Comparison of ENCODE assay signal across 1 cellular context in genomic region chr2:96184188-96184587, GRCh38.
TF ChIP-seq lines count a peak whose summit lies in the region.

No MANE protein-coding gene starts in this region.

TF ChIP-seq in H1, 55 proteins besides CTCF, POLR2A, EP300 and RAD21:
- TF ChIP-seq GTF2F1 (IDR thresholded peaks at IDR 0.05; ENCODE audit: borderline replicate concordance, low read depth, low read length): no peak
- TF ChIP-seq POLR2AphosphoS5 (IDR thresholded peaks at IDR 0.05; ENCODE audit: low read depth, low read length): peak; percentile 50; the same call in 1 of the 2 replicates
- TF ChIP-seq FOSL1 (IDR thresholded peaks at IDR 0.05; ENCODE audit: insufficient read depth, low read depth, low read length): no peak
- no peak for TF ChIP-seq ZNF274 (IDR thresholded peaks at IDR 0.05; ENCODE audit: borderline replicate concordance, extremely low read depth, low read length)
- TF ChIP-seq SIRT6 (IDR thresholded peaks at IDR 0.05; ENCODE audit: low read length): no peak
- TF ChIP-seq ATF2 (IDR thresholded peaks at IDR 0.05; ENCODE audit: low read length): no peak
